9 cellular contexts compared by ENCODE assay signal in the genomic region with DNA sequence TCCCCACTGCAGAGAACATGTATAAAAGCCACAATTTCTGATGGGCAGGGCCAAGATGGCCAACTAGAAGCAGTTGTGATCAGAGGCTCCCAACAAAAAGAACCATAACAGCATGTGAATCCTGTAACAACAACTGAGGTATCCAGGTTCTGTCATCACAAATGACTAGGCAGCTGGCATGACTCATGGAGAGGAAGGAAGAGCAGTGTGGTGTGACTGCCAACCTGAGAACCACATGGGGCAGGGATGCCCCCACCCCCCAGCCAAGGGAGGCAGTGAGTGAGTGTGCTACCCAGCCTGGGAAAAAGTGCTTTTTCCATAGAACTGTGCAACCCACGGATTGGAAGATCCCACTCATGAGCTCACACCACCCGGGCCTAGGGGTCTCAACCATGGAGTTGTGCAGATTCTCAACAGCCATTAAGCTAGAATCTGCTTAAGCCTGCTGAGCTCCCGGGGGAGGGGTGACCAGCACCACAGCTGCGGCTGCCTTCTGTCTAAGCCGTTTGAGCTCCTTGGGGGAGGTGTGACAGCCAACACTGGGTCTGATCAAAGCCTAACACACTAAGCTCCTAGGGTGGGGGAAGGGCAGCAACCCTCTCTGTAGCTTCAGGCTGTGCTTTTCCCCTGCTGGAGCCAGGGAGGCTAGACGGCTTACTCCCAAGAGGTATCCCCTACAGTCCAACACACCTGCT.
A peak's percentile ranks its signal among the peaks of the same experiment; 100 is the strongest.
DNase-seq lines count a peak whose midpoint lies in the region.
"Had no signal": no experiment of that assay in that cellular context is flagged by ENCODE, and none has a peak within 500 bp of the region (broad histone marks: within the 10 kb centered on the region; RNA-seq: fewer than 3 reads in every experiment).

No MANE protein-coding gene starts in this region.

- no peak overlapping the region for H3K4me3 Mint-ChIP-seq in activated CD4-positive, alpha-beta T cell treated with anti-CD3 and anti-CD28 coated beads, Interleukin-2, amount 10 ng/mL, durations not matched to agents 24 days and 14 days
- H3K4me3 Mint-ChIP-seq: memory B cell had no signal

- no peaks in the 10 kb centered on the region for H3K27me3 Mint-ChIP-seq in activated CD4-positive, alpha-beta T cell treated with anti-CD3 and anti-CD28 coated beads, Interleukin-2, amount 10 ng/mL, durations not matched to agents 24 days and 14 days
- H3K27me3 Mint-ChIP-seq: memory B cell had no signal

- peaks cover 8% of the 10 kb centered on the region for H3K4me1 Mint-ChIP-seq in activated CD4-positive, alpha-beta T cell treated with anti-CD3 and anti-CD28 coated beads, Interleukin-2, amount 10 ng/mL, durations not matched to agents 24 days and 14 days

- no peaks in the 10 kb centered on the region for H3K36me3 Mint-ChIP-seq in activated CD4-positive, alpha-beta T cell treated with anti-CD3 and anti-CD28 coated beads, Interleukin-2, amount 10 ng/mL, durations not matched to agents 24 days and 14 days (ENCODE audit: low read depth)

- no peak overlapping the region for H3K27ac Mint-ChIP-seq in activated CD4-positive, alpha-beta T cell treated with anti-CD3 and anti-CD28 coated beads, Interleukin-2, amount 10 ng/mL, durations not matched to agents 24 days and 14 days
- H3K27ac Mint-ChIP-seq: memory B cell had no signal

- DNase-seq in stimulated activated CD4-positive, alpha-beta T cell treated with anti-CD3 and anti-CD28 coated beads, Interleukin-12 subunit alpha, Interleukin-12 subunit beta, amount 100 ng/mL, for 48 hours (ENCODE audit: low read depth in 2 of 3, low spot score in 1 of 3), result peak in 2 of 3 donors; percentile 18 to 23
- no peak for DNase-seq in stimulated activated CD4-positive, alpha-beta T cell treated with anti-CD3 and anti-CD28 coated beads, Interleukin-12 subunit alpha, Interleukin-12 subunit beta, amount 100 ng/mL, for 4 hours
- peak; percentile 72 for DNase-seq in activated CD4-positive, alpha-beta T cell treated with anti-CD3 and anti-CD28 coated beads, Interleukin-2, amount 10 ng/mL, durations not matched to agents 24 days and 14 days
- DNase-seq in iPS DF 19.7 (ENCODE audit: low read depth, low spot score) (peak; percentile 25), medulla oblongata (ENCODE audit: extremely low spot score) (no peak), SKM-1 (lab: John Stamatoyannopoulos, UW; ENCODE audit: unreplicated experiment) (no peak), NOMO-1 treated with DMSO at 0.1 percent for 48 hours (lab: John Stamatoyannopoulos, UW; ENCODE audit: unreplicated experiment) (no peak), superior temporal gyrus (ENCODE audit: extremely low spot score) (no peak)

- intact Hi-C loops in activated CD4-positive, alpha-beta T cell treated with anti-CD3 and anti-CD28 coated beads, Interleukin-2, amount 10 ng/mL, durations not matched to agents 24 days and 14 days (cut with micrococcal nuclease), result no loop called here

- peaks cover 40% of the 10 kb centered on the region for H3K9me3 Mint-ChIP-seq in activated CD4-positive, alpha-beta T cell treated with anti-CD3 and anti-CD28 coated beads, Interleukin-2, amount 10 ng/mL, durations not matched to agents 24 days and 14 days

Comparison
In these comparisons a context has a peak if more than half of its experiments do, and no peak if none do; other contexts are left out.
1. DNase-seq: peak in stimulated activated CD4-positive, alpha-beta T cell treated with anti-CD3 and anti-CD28 coated beads, Interleukin-12 subunit alpha, Interleukin-12 subunit beta, amount 100 ng/mL, for 48 hours (2 of 3), activated CD4-positive, alpha-beta T cell treated with anti-CD3 and anti-CD28 coated beads, Interleukin-2, amount 10 ng/mL, durations not matched to agents 24 days and 14 days (single experiment) and iPS DF 19.7 (single experiment); none in stimulated activated CD4-positive, alpha-beta T cell treated with anti-CD3 and anti-CD28 coated beads, Interleukin-12 subunit alpha, Interleukin-12 subunit beta, amount 100 ng/mL, for 4 hours (single experiment), medulla oblongata (single experiment), SKM-1 (single experiment), NOMO-1 treated with DMSO at 0.1 percent for 48 hours (single experiment) and superior temporal gyrus (single experiment).